In genomic region chr20:1887321-1887720, GRCh38 we compare ENCODE assay signal across 17 cellular contexts. TPM values are rescaled to one million over a fixed set of nuclear protein-coding genes. Genes with fewer than 3 reads are reported as not detected.
DNase-seq lines count a peak whose midpoint lies in the region; ATAC-seq and TF ChIP-seq lines count a peak whose summit lies in the region.
"Had no signal": no experiment of that assay in that cellular context is flagged by ENCODE, and none has a peak within 500 bp of the region (broad histone marks: within the 10 kb centered on the region; RNA-seq: fewer than 3 reads in every experiment).

No MANE protein-coding gene starts in this region.

- peaks cover 35 to 90% (median 75%) of the 10 kb centered on the region in 10 experiments for H3K4me1 ChIP-seq in BLaER1 treated with 17β-estradiol and CSF1 and Interleukin-3, amounts not matched to agents 10 nM and 100 nM
- peaks cover 6% of the 10 kb centered on the region for H3K4me1 ChIP-seq in psoas muscle

- peaks cover 10% of the 10 kb centered on the region for H3K36me3 Mint-ChIP-seq in endothelial cell (ENCODE audit: low read depth, unreplicated experiment)
- H3K36me3 Mint-ChIP-seq: CD8-positive, alpha-beta T cell had no signal

- intact Hi-C loops in psoas muscle (cut with DNase I): loop anchor here in 1 of 2 donors (5.0 kb wide), 1 partner anchor 65 kb away; no protein-coding TSS in a partner anchor

- no peak overlapping the region for H3K4me3 Mint-ChIP-seq in endothelial cell (ENCODE audit: unreplicated experiment)
- H3K4me3 Mint-ChIP-seq: B cell; CD8-positive, alpha-beta T cell; GM23338 had no signal

- peak overlapping the region in 10 of 11 experiments; percentile 26 to 99 (median 96); a peak in 19 of 22 replicates for H3K4me2 ChIP-seq in BLaER1 treated with 17β-estradiol and CSF1 and Interleukin-3, amounts not matched to agents 10 nM and 100 nM
- H3K4me2 ChIP-seq: GM23338 had no signal

- H3K27ac Mint-ChIP-seq in endothelial cell (ENCODE audit: unreplicated experiment): peak overlapping the region; percentile 88
- H3K27ac Mint-ChIP-seq: B cell; CD8-positive, alpha-beta T cell; GM23338 had no signal

- H3K9me3 ChIP-seq in BLaER1 treated with 17β-estradiol and CSF1 and Interleukin-3, amounts not matched to agents 10 nM and 100 nM (replicated peaks in 1 of 11): 0 out of 22 replicates have a peak, but pooled peaks cover 0 to 4% (median 0%) of the 10 kb centered on the region in 11 experiments
- H3K9me3 ChIP-seq in psoas muscle: no peaks in the 10 kb centered on the region

- peak overlapping the region in 6 of 11 experiments; percentile 3 to 84 (median 66); a peak in 5 of 22 replicates for H3K27ac ChIP-seq in BLaER1 treated with 17β-estradiol and CSF1 and Interleukin-3, amounts not matched to agents 10 nM and 100 nM
- H3K27ac ChIP-seq in psoas muscle: peak overlapping the region; percentile 4

- no peak overlapping the region for H3K9ac ChIP-seq in BLaER1 treated with 17β-estradiol and CSF1 and Interleukin-3, amounts not matched to agents 10 nM and 100 nM

- peaks cover 0 to 12% (median 0%) of the 10 kb centered on the region in 11 experiments; a peak in 2 of 22 replicates for H3K36me3 ChIP-seq in BLaER1 treated with 17β-estradiol and CSF1 and Interleukin-3, amounts not matched to agents 10 nM and 100 nM
- H3K36me3 ChIP-seq in psoas muscle (ENCODE audit: insufficient read depth in 1 of 2, low read depth in 1 of 2): no peaks in the 10 kb centered on the region

- H3K4me3 ChIP-seq in BLaER1 treated with 17β-estradiol and CSF1 and Interleukin-3, amounts not matched to agents 10 nM and 100 nM: no peak overlapping the region
- H3K4me3 ChIP-seq in psoas muscle: no peak overlapping the region
- H3K4me3 ChIP-seq: GM23338 had no signal

- H3K27me3 Mint-ChIP-seq in endothelial cell (ENCODE audit: unreplicated experiment): peaks cover 23% of the 10 kb centered on the region

- peaks cover 0 to 8% (median 4%) of the 10 kb centered on the region in 11 experiments; a peak in 9 of 22 replicates for H3K27me3 ChIP-seq in BLaER1 treated with 17β-estradiol and CSF1 and Interleukin-3, amounts not matched to agents 10 nM and 100 nM
- H3K27me3 ChIP-seq in psoas muscle (ENCODE audit: insufficient read depth in 3 of 3, low read length in 2 of 3): no peaks in the 10 kb centered on the region

- TF ChIP-seq CTCF in endothelial cell (IDR thresholded peaks at IDR 0.05; ENCODE audit: unreplicated experiment) (no peak), psoas muscle (IDR thresholded peaks at IDR 0.05) (no peak)

- no peaks in the 10 kb centered on the region for H3K9me3 Mint-ChIP-seq in endothelial cell (ENCODE audit: unreplicated experiment)
- H3K9me3 Mint-ChIP-seq: CD8-positive, alpha-beta T cell; GM23338 had no signal

- WGBS in psoas muscle, 3 donors: 6 to 14% (median 13%) methylated on average over 5 of the region's 5 CpGs

- ATAC-seq in psoas muscle (peak; percentile 63 to 88 (median 71)), GM18867 (IDR thresholded peaks at IDR 0.05; ENCODE audit: unreplicated experiment) (no peak)
- ATAC-seq: CD8-positive, alpha-beta T cell; GM23338; Panc1 had no signal

- DNase-seq in NCI-H69 (lab: John Stamatoyannopoulos, UW): peak; percentile 53
- DNase-seq in endothelial cell (ENCODE audit: low spot score): peak; percentile 68
- DNase-seq in psoas muscle: peak; percentile 39 to 66
- no peak for DNase-seq in NCI-H1930 (lab: John Stamatoyannopoulos, UW)
- DNase-seq in NCI-H1436 (lab: John Stamatoyannopoulos, UW): no peak
- DNase-seq: CD8-positive, alpha-beta T cell; KG1; NCI-H1105 treated with DMSO at 0.1 percent for 48 hours; NCI-H187 treated with DMSO at 0.1 percent for 48 hours; NCI-H2171; NCI-H82; SHP77 had no signal

- peaks cover 75% of the 10 kb centered on the region for H3K4me1 Mint-ChIP-seq in endothelial cell (ENCODE audit: unreplicated experiment)

- 0 out of 22 replicates have a peak, but pooled peaks cover 0 to 4% (median 0%) of the 10 kb centered on the region in 11 experiments for H4K20me1 ChIP-seq in BLaER1 treated with 17β-estradiol and CSF1 and Interleukin-3, amounts not matched to agents 10 nM and 100 nM

RNA-seq across cellular contexts. Expression of gene SIRPA, which starts 7.9 kb away (rescaled TPM):
- total RNA-seq in endothelial cell (ENCODE audit: unreplicated experiment) (132 TPM), psoas muscle (10 to 100 TPM; 14.9 to 42.9 (median 22.7) TPM)
- polyA plus RNA-seq in psoas muscle: 10 to 100 TPM in 2 of 3 donors, 1 to 10 TPM in 1; 6.2 to 15.5 (median 14.3) TPM
- total RNA-seq: CD8-positive, alpha-beta T cell had no signal

Comparison
In these comparisons a context has a peak if more than half of its experiments do, and no peak if none do; other contexts are left out.
1. DNase-seq: peak in NCI-H69 (single experiment), endothelial cell (single experiment) and psoas muscle (2 of 2); none in NCI-H1930 (0 of 2) and NCI-H1436 (single experiment).